ENCODE assay signal across 14 cellular contexts in the genomic region with DNA sequence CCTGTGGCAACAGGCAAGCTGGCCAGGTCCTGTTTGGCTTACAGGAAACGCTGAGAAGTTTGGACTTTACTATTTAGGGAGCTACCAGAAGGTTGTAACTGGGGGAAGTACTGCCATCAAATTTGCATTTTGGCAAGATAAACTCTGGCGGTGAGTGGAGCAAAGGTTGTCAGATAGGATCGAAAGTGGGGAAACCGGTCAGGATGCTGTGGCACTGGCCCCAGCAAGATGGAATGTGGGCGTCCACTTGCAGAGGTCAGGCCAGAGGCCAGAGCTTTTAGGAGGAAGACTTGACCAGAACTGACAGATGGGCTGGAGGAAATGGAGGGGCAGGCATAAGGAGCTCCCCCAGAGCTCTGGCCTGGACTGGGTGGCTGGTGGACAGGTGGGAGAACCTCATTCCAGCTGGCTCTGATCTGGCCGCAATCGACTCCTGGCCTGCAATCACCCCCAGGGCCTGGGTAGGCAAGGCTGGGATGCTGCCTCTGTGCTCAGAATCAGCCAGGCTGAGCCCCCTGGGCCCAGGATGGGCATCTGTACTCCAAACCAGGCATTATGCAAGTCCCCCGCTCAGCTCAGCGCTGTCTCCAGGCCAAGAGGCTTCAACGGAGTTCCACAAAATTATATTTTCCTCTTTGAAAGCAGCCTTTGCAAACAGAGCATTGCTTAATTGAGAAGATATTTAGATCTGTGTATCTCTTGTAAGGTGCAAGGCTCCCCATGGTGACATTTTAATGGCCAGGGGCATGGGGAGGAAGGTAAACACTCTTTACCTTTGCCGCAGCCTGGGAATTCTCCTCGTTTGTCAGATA.
DNase-seq lines count a peak whose midpoint lies in the region; ATAC-seq and TF ChIP-seq lines count a peak whose summit lies in the region.
"Had no signal": no experiment of that assay in that cellular context is flagged by ENCODE, and none has a peak within 500 bp of the region (broad histone marks: within the 10 kb centered on the region; RNA-seq: fewer than 3 reads in every experiment).

No MANE protein-coding gene starts in this region.

- H3K27ac Mint-ChIP-seq in Caco-2 (ENCODE audit: unreplicated experiment) (peak overlapping the region; percentile 86), glutamatergic neuron (ENCODE audit: unreplicated experiment) (peak overlapping the region; percentile 92)
- H3K27ac Mint-ChIP-seq: activated T-cell treated with anti-CD3 and anti-CD28 coated beads, Interleukin-2, amount 50 U/mL, for 24 hours had no signal

- WGBS in trophoblast cell (ENCODE audit: extremely low coverage, insufficient coverage, insufficient read length) = no CpG with 5 or more reads among the region's 12 CpGs

- peak overlapping the region; percentile 21 for H3K18ac ChIP-seq in trophoblast cell (ENCODE audit: low read length)

- H3K79me1 ChIP-seq in trophoblast cell (ENCODE audit: low read length) = peaks cover 22% of the 10 kb centered on the region

- intact Hi-C loops in Caco-2 (cut with micrococcal nuclease; ENCODE audit: unreplicated experiment) = loop anchor here (1.0 to 2.0 kb wide), 3 partner anchors 19 to 178 kb away; a partner anchor contains a TSS
- intact Hi-C loops in A673 (cut with micrococcal nuclease; ENCODE audit: unreplicated experiment) = no loop called here

- H3K36me3 ChIP-seq in Caco-2 (ENCODE audit: control insufficient read depth, insufficient read depth, low read length) (no peaks in the 10 kb centered on the region), trophoblast cell (ENCODE audit: control insufficient read depth in 1 of 2, insufficient read depth in 2 of 2, low read length in 2 of 2) (no peaks in the 10 kb centered on the region), A673 (ENCODE audit: insufficient read depth, low read length, poor library complexity, severe bottlenecking) (no peaks in the 10 kb centered on the region), H7 (replicated peaks; ENCODE audit: control insufficient read depth, insufficient read depth, low read length) (no peaks in the 10 kb centered on the region)
- H3K36me3 ChIP-seq: heart left ventricle had no signal

- H4K12ac ChIP-seq in trophoblast cell (ENCODE audit: low read depth, low read length) = no peak overlapping the region

- H2BK5ac ChIP-seq in trophoblast cell (ENCODE audit: low read depth, low read length, poor library complexity) = peak overlapping the region; percentile 63

- no peaks in the 10 kb centered on the region for H3K9me3 Mint-ChIP-seq in Caco-2 (ENCODE audit: unreplicated experiment)
- peaks cover 4% of the 10 kb centered on the region for H3K9me3 Mint-ChIP-seq in glutamatergic neuron (ENCODE audit: unreplicated experiment)
- H3K9me3 Mint-ChIP-seq: activated T-cell treated with anti-CD3 and anti-CD28 coated beads, Interleukin-2, amount 50 U/mL, for 24 hours had no signal

- H3K4me1 ChIP-seq in Caco-2 = peaks cover 77% of the 10 kb centered on the region
- peaks cover 31 to 37% of the 10 kb centered on the region in 2 experiments for H3K4me1 ChIP-seq in trophoblast cell (ENCODE audit: control insufficient read depth in 1 of 2, insufficient read depth in 2 of 2, low read length in 2 of 2)
- peaks cover 4% of the 10 kb centered on the region for H3K4me1 ChIP-seq in A673 (ENCODE audit: insufficient read depth, low read length, poor library complexity, severe bottlenecking)

- H3K36me3 Mint-ChIP-seq in Caco-2 (ENCODE audit: insufficient read depth, unreplicated experiment) (peaks cover 11% of the 10 kb centered on the region), glutamatergic neuron (ENCODE audit: unreplicated experiment) (no peaks in the 10 kb centered on the region)

- no peak overlapping the region for H2AK5ac ChIP-seq in trophoblast cell (ENCODE audit: low read length)

- POLR2A ChIA-PET in Caco-2 (lab: Charles Lee) (interaction anchor here (1.1 to 1.5 kb wide), 3 partner anchors 8 to 43 kb away, joined by 3 to 5 read pairs (median 3); no protein-coding TSS in a partner anchor), A673 (lab: Charles Lee; ENCODE audit: low non-redundant PET) (no interaction called here)

- DNase-seq in Caco-2 = peak; percentile 97 to 99
- peak; percentile 92 to 97 for DNase-seq in NCI-H526 (lab: John Stamatoyannopoulos, UW)
- peak; percentile 54 for DNase-seq in glutamatergic neuron
- DNase-seq in trophoblast cell = peak; percentile 89 to 95
- DNase-seq in A673 (ENCODE audit: low spot score) = no peak
- no peak for DNase-seq in H7
- DNase-seq: activated CD4-positive, alpha-beta T cell treated with anti-CD3 and anti-CD28 coated beads for 4 hours; activated T-cell treated with anti-CD3 and anti-CD28 coated beads, Interleukin-2, amount 50 U/mL, for 24 hours; central memory CD4-positive, alpha-beta T cell; DND-41; heart left ventricle; NCI-H226 had no signal

- no peaks in the 10 kb centered on the region for H3K79me2 ChIP-seq in trophoblast cell (ENCODE audit: control insufficient read depth, insufficient read depth, low read length, poor library complexity)

- CTCF ChIA-PET in Caco-2 (lab: Charles Lee) (interaction anchor here (0.6 to 2.4 kb wide), 10 partner anchors 23 to 701 kb away, joined by 3 to 10 read pairs (median 4); a partner anchor contains a TSS), A673 (lab: Charles Lee) (no interaction called here)

- no peak for TF ChIP-seq CTCF in Caco-2 (IDR thresholded peaks at IDR 0.05; ENCODE audit: insufficient read depth in 1 of 2, low read depth in 1 of 2, low read length in 1 of 2, severe bottlenecking in 1 of 2, unreplicated experiment in 1 of 2)
- no peak for TF ChIP-seq CTCF in glutamatergic neuron (IDR thresholded peaks at IDR 0.05; ENCODE audit: partially characterized antibody, unreplicated experiment)
- TF ChIP-seq CTCF in A673 (conservative IDR thresholded peaks at IDR 0.05; ENCODE audit: low read depth, low read length) = no peak

- H3K23ac ChIP-seq in trophoblast cell (ENCODE audit: low read length) = no peak overlapping the region

- H3K27me3 Mint-ChIP-seq in Caco-2 (ENCODE audit: insufficient read depth, unreplicated experiment) = no peaks in the 10 kb centered on the region
- H3K27me3 Mint-ChIP-seq in glutamatergic neuron (ENCODE audit: unreplicated experiment) = no peaks in the 10 kb centered on the region

- H3K4me3 ChIP-seq in Caco-2 (ENCODE audit: low read depth, low read length) (no peak overlapping the region), trophoblast cell (ENCODE audit: low read depth, low read length) (no peak overlapping the region), A673 (ENCODE audit: low read depth, low read length, poor library complexity, severe bottlenecking) (no peak overlapping the region), H7 (ENCODE audit: insufficient read depth, low read depth, low read length) (no peak overlapping the region)
- H3K4me3 ChIP-seq: heart left ventricle had no signal

- H4K91ac ChIP-seq in trophoblast cell (ENCODE audit: low read depth, low read length) = peak overlapping the region; percentile 73

- H2AFZ ChIP-seq in trophoblast cell (ENCODE audit: insufficient read depth, low read length, poor library complexity) = no peak overlapping the region

- peak overlapping the region; percentile 4 for H3K14ac ChIP-seq in trophoblast cell (ENCODE audit: low read length)

- ATAC-seq in GM18907 (IDR thresholded peaks at IDR 0.05; ENCODE audit: unreplicated experiment) (no peak), HG02610 (IDR thresholded peaks at IDR 0.05; ENCODE audit: unreplicated experiment) (no peak)

- H3K4me2 ChIP-seq in trophoblast cell (ENCODE audit: low read length) = peak overlapping the region; percentile 56

- TSS peak; percentile 99 for BruUV-seq in Caco-2 (replicated peaks; lab: Mats Ljungman, UMichigan)
- no TSS peak for BruUV-seq in A673 (replicated peaks; lab: Mats Ljungman, UMichigan)

- peak overlapping the region; percentile 24 for H3K4ac ChIP-seq in trophoblast cell (ENCODE audit: low read depth, low read length)

- peak overlapping the region; percentile 23 for H4K8ac ChIP-seq in trophoblast cell (ENCODE audit: low read depth, low read length)

- H2BK12ac ChIP-seq in trophoblast cell (ENCODE audit: low read length) = peak overlapping the region; percentile 70

- H3K27ac ChIP-seq in trophoblast cell (ENCODE audit: low read depth, low read length) (peak overlapping the region; percentile 88), A673 (ENCODE audit: low read depth, low read length, poor library complexity, severe bottlenecking) (no peak overlapping the region)
- H3K27ac ChIP-seq: heart left ventricle had no signal

- H3K9me3 ChIP-seq in Caco-2 (no peaks in the 10 kb centered on the region), trophoblast cell (ENCODE audit: insufficient read depth, low read depth, low read length) (peaks cover 1% of the 10 kb centered on the region), A673 (ENCODE audit: low read depth, low read length, poor library complexity, severe bottlenecking) (no peaks in the 10 kb centered on the region)
- H3K9me3 ChIP-seq: heart left ventricle had no signal

- H2BK120ac ChIP-seq in trophoblast cell (ENCODE audit: insufficient read depth, low read length, poor library complexity) = peak overlapping the region; percentile 27

- peak overlapping the region; percentile 64 for H3K4me3 Mint-ChIP-seq in Caco-2 (ENCODE audit: unreplicated experiment)
- peak overlapping the region; percentile 0 for H3K4me3 Mint-ChIP-seq in glutamatergic neuron (ENCODE audit: unreplicated experiment)
- H3K4me3 Mint-ChIP-seq: activated T-cell treated with anti-CD3 and anti-CD28 coated beads, Interleukin-2, amount 50 U/mL, for 24 hours had no signal

- H3K27me3 ChIP-seq in Caco-2 (replicated peaks; ENCODE audit: control insufficient read depth, insufficient read depth, low read length) = no peaks in the 10 kb centered on the region
- no peaks in the 10 kb centered on the region for H3K27me3 ChIP-seq in trophoblast cell (ENCODE audit: insufficient read depth, low read length)
- H3K27me3 ChIP-seq in A673 (replicated peaks; ENCODE audit: insufficient read depth, low read depth, low read length, poor library complexity) = peaks cover 7% of the 10 kb centered on the region
- no peaks in the 10 kb centered on the region for H3K27me3 ChIP-seq in H7 (ENCODE audit: control insufficient read depth, insufficient read depth, low read length)

- H3K4me1 Mint-ChIP-seq in Caco-2 (ENCODE audit: low read depth, unreplicated experiment) (peaks cover 86% of the 10 kb centered on the region), glutamatergic neuron (ENCODE audit: low read depth, unreplicated experiment) (peaks cover 52% of the 10 kb centered on the region)

- H3K9ac ChIP-seq in trophoblast cell (ENCODE audit: low read length) = no peak overlapping the region

Comparison
In these comparisons a context has a peak if more than half of its experiments do, and no peak if none do; other contexts are left out.
1. DNase-seq: peak in Caco-2 (2 of 2), NCI-H526 (2 of 2), glutamatergic neuron (single experiment) and trophoblast cell (2 of 2); none in A673 (single experiment) and H7 (single experiment).